ENCODE assay signal across 28 cellular contexts in the genomic region with DNA sequence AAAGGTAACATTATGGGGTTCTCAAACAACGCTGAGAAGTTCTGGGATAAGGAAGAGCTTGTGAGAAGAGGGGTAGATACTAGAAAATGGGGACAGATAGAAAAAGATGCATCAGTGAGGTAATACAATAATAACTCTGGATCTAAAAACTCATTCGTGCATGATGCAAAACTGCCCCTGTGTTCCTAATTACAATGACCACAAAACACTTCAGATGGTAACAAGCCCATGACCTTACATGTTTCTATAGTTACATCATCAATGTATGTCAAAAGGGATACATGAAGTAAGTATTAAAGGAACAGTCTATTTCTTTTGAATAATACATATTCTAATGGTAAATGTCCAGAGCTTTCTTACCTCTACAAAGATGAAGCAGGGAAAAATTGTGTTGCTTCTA.
"Had no signal": no experiment of that assay in that cellular context is flagged by ENCODE, and none has a peak within 500 bp of the region (broad histone marks: within the 10 kb centered on the region; RNA-seq: fewer than 3 reads in every experiment).

No MANE protein-coding gene starts in this region.

- H3K4me1 ChIP-seq: ascending aorta had no signal

- H3K27me3 ChIP-seq: ascending aorta, cardiac muscle cell had no signal

- DNase-seq: activated CD4-positive, alpha-beta memory T cell treated with anti-CD3 and anti-CD28 coated beads, Interleukin-2, amount 10 ng/mL, durations not matched to agents 7 days and 5 days; activated CD4-positive, alpha-beta T cell treated with anti-CD3 and anti-CD28 coated beads for 1 hour; activated CD4-positive, alpha-beta T cell treated with anti-CD3 and anti-CD28 coated beads for 36 hours; activated CD4-positive, alpha-beta T cell treated with anti-CD3 and anti-CD28 coated beads for 48 hours; activated CD4-positive, alpha-beta T cell treated with anti-CD3 and anti-CD28 coated beads, Interleukin-2, amount 10 ng/mL, durations not matched to agents 7 days and 5 days; activated CD4-positive, alpha-beta T cell treated with anti-CD3 and anti-CD28 coated beads, Interleukin-2, amount 50 U/mL, for 48 hours; activated CD4-positive, CD25-positive, alpha-beta regulatory T cell; activated CD8-positive, alpha-beta memory T cell treated with anti-CD3 and anti-CD28 coated beads for 24 hours; activated CD8-positive, alpha-beta memory T cell treated with anti-CD3 and anti-CD28 coated beads, Interleukin-2, amount 10 ng/mL, durations not matched to agents 7 days and 5 days; activated CD8-positive, alpha-beta memory T cell treated with anti-CD3 and anti-CD28 coated beads, Interleukin-2, amount 50 U/mL, for 48 hours; activated CD8-positive, alpha-beta T cell treated with anti-CD3 and anti-CD28 coated beads, Interleukin-2, amount 10 ng/mL, durations not matched to agents 7 days and 5 days; activated effector memory CD4-positive, alpha-beta T cell treated with Interleukin-2 at 50 U/mL for 16 hours; activated gamma-delta T cell; activated naive CD4-positive, alpha-beta T cell treated with anti-CD3 and anti-CD28 coated beads, Interleukin-2, amount 10 ng/mL, durations not matched to agents 7 days and 5 days; activated naive CD4-positive, alpha-beta T cell treated with Interleukin-2 at 50 U/mL for 16 hours; activated naive CD8-positive, alpha-beta T cell treated with anti-CD3 and anti-CD28 coated beads, Interleukin-2, amount 10 ng/mL, durations not matched to agents 7 days and 5 days; activated naive CD8-positive, alpha-beta T cell treated with anti-CD3 and anti-CD28 coated beads, Interleukin-2, amount 50 U/mL, for 24 hours; activated T-cell treated with anti-CD3 and anti-CD28 coated beads, Interleukin-2, amount 50 U/mL, for 24 hours; activated T-cell treated with anti-CD3 and anti-CD28 coated beads, Interleukin-2, amount 50 U/mL, for 48 hours; amygdala; anterior cingulate cortex; central memory CD4-positive, alpha-beta T cell; T-helper 1 cell; T-helper 2 cell; T-helper 9 cell; WERI-Rb-1 had no signal

- H3K4me3 ChIP-seq: ascending aorta, cardiac muscle cell had no signal

- H3K36me3 ChIP-seq: ascending aorta, cardiac muscle cell, WERI-Rb-1 had no signal

- H3K27ac ChIP-seq: ascending aorta, cardiac muscle cell, WERI-Rb-1 had no signal

- H3K9me3 ChIP-seq: ascending aorta had no signal
